ENCODE assay signal across 8 cellular contexts in genomic region chr15:70474682-70475438, GRCh38.
DNase-seq lines count a peak whose midpoint lies in the region; ATAC-seq and TF ChIP-seq lines count a peak whose summit lies in the region.

No MANE protein-coding gene starts in this region.

- no peaks in the 10 kb centered on the region for H3K36me3 ChIP-seq in esophagus muscularis mucosa

- H3K4me3 ChIP-seq in AG10803 (ENCODE audit: low read length) (no peak overlapping the region), esophagus muscularis mucosa (peak overlapping the region; percentile 20 to 44 (median 26))

- no peaks in the 10 kb centered on the region for H3K9me3 ChIP-seq in esophagus muscularis mucosa

- TF ChIP-seq CTCF in AG10803 (conservative IDR thresholded peaks at IDR 0.05; ENCODE audit: low read length), result no peak
- no peak for TF ChIP-seq CTCF in esophagus muscularis mucosa (IDR thresholded peaks at IDR 0.05)

- H3K4me1 ChIP-seq in esophagus muscularis mucosa, result peaks cover 7 to 37% (median 24%) of the 10 kb centered on the region in 4 donors

- H3K27me3 ChIP-seq in esophagus muscularis mucosa, result peaks cover 0 to 5% (median 0%) of the 10 kb centered on the region in 4 donors

- DNase-seq in AG10803 (ENCODE audit: low read depth) (peak; percentile 94), UCSD-AML1 (lab: John Stamatoyannopoulos, UW; ENCODE audit: unreplicated experiment) (peak; percentile 63), esophagus muscularis mucosa (ENCODE audit: extremely low spot score) (no peak), occipital lobe (lab: John Stamatoyannopoulos, UW) (peak; percentile 55), HuH-7.5 (ENCODE audit: low spot score) (no peak), middle frontal gyrus (ENCODE audit: extremely low spot score, low spot score) (no peak)

- ATAC-seq in HG03097 (IDR thresholded peaks at IDR 0.05; ENCODE audit: low FRiP score, unreplicated experiment), result no peak

- TF ChIP-seq RAD21 in Ishikawa (IDR thresholded peaks at IDR 0.05; ENCODE audit: low read depth), result no peak

- H3K27ac ChIP-seq in esophagus muscularis mucosa (replicated peaks in 1 of 4), result peak overlapping the region; percentile 19 to 84 (median 74)

- intact Hi-C loops in esophagus muscularis mucosa (cut with DNase I), result no loop called here

- TF ChIP-seq POLR2A in esophagus muscularis mucosa (IDR thresholded peaks at IDR 0.05; ENCODE audit: low read depth), result no peak

- TF ChIP-seq EP300 in Ishikawa (IDR thresholded peaks at IDR 0.05; ENCODE audit: borderline replicate concordance) (peak; percentile 94), esophagus muscularis mucosa (IDR thresholded peaks at IDR 0.05) (no peak)

- 56% methylated on average over 28 of the region's 33 CpGs for WGBS in esophagus muscularis mucosa

TF ChIP-seq in Ishikawa, 13 proteins besides CTCF, POLR2A, EP300 and RAD21:
- TF ChIP-seq ZBTB7A (IDR thresholded peaks at IDR 0.05; ENCODE audit: low read depth) (no peak), CREB1 (IDR thresholded peaks at IDR 0.05; ENCODE audit: low read depth) (peak; percentile 51; the same call in 1 of the 2 replicates), FOXM1 (IDR thresholded peaks at IDR 0.05; ENCODE audit: borderline replicate concordance, low read depth) (peak; percentile 92), EGR1 (IDR thresholded peaks at IDR 0.05) (peak; percentile 87), USF1 (IDR thresholded peaks at IDR 0.05) (0 out of 2 replicates have a peak, but pooled peaks have one; percentile 19), CEBPB (IDR thresholded peaks at IDR 0.05) (peak; percentile 50), MAX (IDR thresholded peaks at IDR 0.05) (peak; percentile 62), TCF12 (IDR thresholded peaks at IDR 0.05; ENCODE audit: low read depth) (peak; percentile 96), REST (IDR thresholded peaks at IDR 0.05; ENCODE audit: low read depth) (no peak), YY1 (IDR thresholded peaks at IDR 0.05; ENCODE audit: low read depth) (peak; percentile 9; the same call in 1 of the 2 replicates), NFIC (IDR thresholded peaks at IDR 0.05) (peak; percentile 94), TEAD4 (IDR thresholded peaks at IDR 0.05) (peak; percentile 93), TAF1 (IDR thresholded peaks at IDR 0.05; ENCODE audit: low read depth) (no peak)

Comparison
In these comparisons a context has a peak if more than half of its experiments do, and no peak if none do; other contexts are left out.
1. DNase-seq: peak in AG10803 (single experiment), UCSD-AML1 (single experiment) and occipital lobe (single experiment); none in esophagus muscularis mucosa (single experiment), HuH-7.5 (single experiment) and middle frontal gyrus (single experiment).